7 cellular contexts compared by ENCODE assay signal in genomic region chr2:106193491-106193976, GRCh38.
DNase-seq lines count a peak whose midpoint lies in the region; ATAC-seq and FAIRE-seq lines count a peak whose summit lies in the region.

No MANE protein-coding gene starts in this region.

- peaks cover 10% of the 10 kb centered on the region for H3K36me3 ChIP-seq in NT2/D1 (ENCODE audit: insufficient read depth, insufficient read length, low read length)

- peaks cover 3% of the 10 kb centered on the region for H3K4me1 ChIP-seq in NT2/D1 (ENCODE audit: insufficient read depth, insufficient read length)

- H3K27me3 ChIP-seq in NT2/D1 (ENCODE audit: insufficient read depth, insufficient read length), result peaks cover 15% of the 10 kb centered on the region

- H3K4me3 ChIP-seq in NT2/D1 (ENCODE audit: insufficient read length, low read depth), result peak overlapping the region; percentile 80

- ATAC-seq in GM18520 (IDR thresholded peaks at IDR 0.05; ENCODE audit: unreplicated experiment) (peak; percentile 10), HG02588 (IDR thresholded peaks at IDR 0.05; ENCODE audit: unreplicated experiment) (peak; percentile 27)

- no peak for DNase-seq in NT2/D1 (ENCODE audit: low read depth, low spot score)
- peak; percentile 54 for DNase-seq in astrocyte of the hippocampus (ENCODE audit: low read depth, low spot score)
- DNase-seq in islet precursor cell, result peak; percentile 70
- peak; percentile 42 for DNase-seq in stimulated activated CD4-positive, alpha-beta T cell treated with anti-CD3 and anti-CD28 coated beads, Interleukin-15, amount 100 ng/mL, for 24 hours
- DNase-seq in HTR-8/SVneo (ENCODE audit: insufficient read length, low spot score), result no peak

- peak overlapping the region; percentile 92 for H3K9ac ChIP-seq in NT2/D1 (ENCODE audit: insufficient read length, low read depth)

- no peak for FAIRE-seq in HTR-8/SVneo (lab: Jason Lieb, UNC)

- no peaks in the 10 kb centered on the region for H3K9me3 ChIP-seq in NT2/D1 (ENCODE audit: insufficient read depth, low read length)

Comparison
In these comparisons a context has a peak if more than half of its experiments do, and no peak if none do; other contexts are left out.
1. DNase-seq: peak in astrocyte of the hippocampus (single experiment), islet precursor cell (single experiment) and stimulated activated CD4-positive, alpha-beta T cell treated with anti-CD3 and anti-CD28 coated beads, Interleukin-15, amount 100 ng/mL, for 24 hours (single experiment); none in NT2/D1 (single experiment) and HTR-8/SVneo (single experiment).